In genomic region chr19:49150106-49150943, GRCh38 we compare ENCODE assay signal across 1 cellular context.
A peak's percentile ranks its signal among the peaks of the same experiment; 100 is the strongest.
TF ChIP-seq lines count a peak whose summit lies in the region.

No MANE protein-coding gene starts in this region.

TF ChIP-seq in GM12878, 131 proteins besides CTCF, POLR2A, EP300 and RAD21 (continues in another document):
- TF ChIP-seq MEF2B (IDR thresholded peaks at IDR 0.05; ENCODE audit: partially characterized antibody, poor library complexity, severe bottlenecking), result peak; percentile 41
- TF ChIP-seq KAT2A (conservative IDR thresholded peaks at IDR 0.05; ENCODE audit: control insufficient read depth, low read depth, low read length), result no peak
- no peak for TF ChIP-seq ZZZ3 (IDR thresholded peaks at IDR 0.05; ENCODE audit: control insufficient read depth, insufficient read length, low read depth)
- no peak for TF ChIP-seq CBX3 (IDR thresholded peaks at IDR 0.05; ENCODE audit: borderline replicate concordance, low read depth)
- TF ChIP-seq BACH1 (IDR thresholded peaks at IDR 0.05; ENCODE audit: borderline replicate concordance), result no peak
- TF ChIP-seq BCL3 (IDR thresholded peaks at IDR 0.05; ENCODE audit: borderline replicate concordance, insufficient read depth, low read depth, low read length, poor library complexity, severe bottlenecking), result no peak
- no peak for TF ChIP-seq STAT1 (conservative IDR thresholded peaks at IDR 0.05)
- no peak for TF ChIP-seq NRF1 (conservative IDR thresholded peaks at IDR 0.05; ENCODE audit: low read depth, low read length)
- peak; percentile 21; the same call in 1 of the 2 replicates for TF ChIP-seq MTA2 (IDR thresholded peaks at IDR 0.05; ENCODE audit: low read depth)
- no peak for TF ChIP-seq SUPT20H (IDR thresholded peaks at IDR 0.05; ENCODE audit: borderline replicate concordance, control insufficient read depth, low read depth, low read length)
- TF ChIP-seq NFXL1 (IDR thresholded peaks at IDR 0.05; ENCODE audit: borderline replicate concordance), result no peak
- peak; percentile 62; the same call in 1 of the 2 replicates for TF ChIP-seq PKNOX1 (IDR thresholded peaks at IDR 0.05)
- peak; percentile 98 for TF ChIP-seq KLF5 (IDR thresholded peaks at IDR 0.05; ENCODE audit: partially characterized antibody)
- TF ChIP-seq CHD1 (IDR thresholded peaks at IDR 0.05; ENCODE audit: low read depth, low read length), result peak; percentile 96
- TF ChIP-seq YY1 (IDR thresholded peaks at IDR 0.05; ENCODE audit: low read depth, low read length), result no peak
- no peak for TF ChIP-seq E2F8 (IDR thresholded peaks at IDR 0.05; ENCODE audit: low read depth, partially characterized antibody)
- TF ChIP-seq SREBF2 (IDR thresholded peaks at IDR 0.05; ENCODE audit: low read length), result no peak
- TF ChIP-seq WRNIP1 (IDR thresholded peaks at IDR 0.05; ENCODE audit: borderline replicate concordance, low read depth, low read length), result no peak
- TF ChIP-seq TCF7 (IDR thresholded peaks at IDR 0.05; ENCODE audit: borderline replicate concordance), result no peak
- no peak for TF ChIP-seq ZNF384 (IDR thresholded peaks at IDR 0.05; ENCODE audit: borderline replicate concordance, low read depth, low read length)
- TF ChIP-seq JUND (IDR thresholded peaks at IDR 0.05; ENCODE audit: low read depth, low read length), result peak; percentile 94
- TF ChIP-seq ZBTB40 (IDR thresholded peaks at IDR 0.05; ENCODE audit: borderline replicate concordance), result no peak; the same call in 1 of the 2 replicates
- no peak for TF ChIP-seq KDM1A (IDR thresholded peaks at IDR 0.05; ENCODE audit: borderline replicate concordance)
- TF ChIP-seq EGR1 (IDR thresholded peaks at IDR 0.05; ENCODE audit: borderline replicate concordance in 1 of 2, low read depth in 2 of 2, low read length in 2 of 2), result no peak
- TF ChIP-seq CREB1 (IDR thresholded peaks at IDR 0.05; ENCODE audit: low read depth), result no peak
- TF ChIP-seq CHD4 (IDR thresholded peaks at IDR 0.05), result no peak
- no peak for TF ChIP-seq NR2C1 (IDR thresholded peaks at IDR 0.05)
- 0 out of 2 replicates have a peak, but pooled peaks have one; percentile 3 for TF ChIP-seq IRF3 (IDR thresholded peaks at IDR 0.05)
- peak; percentile 34; the same call in 1 of the 2 replicates for TF ChIP-seq GATAD2B (conservative IDR thresholded peaks at IDR 0.05; ENCODE audit: low read depth)
- TF ChIP-seq SPI1 (IDR thresholded peaks at IDR 0.05; ENCODE audit: borderline replicate concordance, insufficient read depth, low read depth, low read length), result no peak
- TF ChIP-seq ZNF207 (IDR thresholded peaks at IDR 0.05; ENCODE audit: borderline replicate concordance), result peak; percentile 41; the same call in 1 of the 2 replicates
- no peak for TF ChIP-seq BRCA1 (IDR thresholded peaks at IDR 0.05; ENCODE audit: low read depth, low read length)
- peak; percentile 43; the same call in 1 of the 2 replicates for TF ChIP-seq DPF2 (IDR thresholded peaks at IDR 0.05)
- no peak for TF ChIP-seq PML (IDR thresholded peaks at IDR 0.05; ENCODE audit: low read length)
- TF ChIP-seq E2F4 (IDR thresholded peaks at IDR 0.05; ENCODE audit: low read depth, low read length), result no peak
- no peak for TF ChIP-seq BMI1 (IDR thresholded peaks at IDR 0.05; ENCODE audit: borderline replicate concordance)
- peak; percentile 95 for TF ChIP-seq RELB (IDR thresholded peaks at IDR 0.05; ENCODE audit: low read depth)
- TF ChIP-seq USF2 (IDR thresholded peaks at IDR 0.05; ENCODE audit: borderline replicate concordance, low read depth, low read length), result no peak
- no peak for TF ChIP-seq HSF1 (IDR thresholded peaks at IDR 0.05; ENCODE audit: low read depth, low read length)
- no peak for TF ChIP-seq HCFC1 (IDR thresholded peaks at IDR 0.05; ENCODE audit: low read length)
- TF ChIP-seq MYB (IDR thresholded peaks at IDR 0.05; ENCODE audit: borderline replicate concordance, low read depth, low read length), result no peak
- no peak for TF ChIP-seq ETV6 (conservative IDR thresholded peaks at IDR 0.05 in 1 of 2, IDR thresholded peaks at IDR 0.05 in 1 of 2; ENCODE audit: borderline replicate concordance in 1 of 2, low read depth in 1 of 2)
- TF ChIP-seq SMAD1 (IDR thresholded peaks at IDR 0.05; ENCODE audit: low read depth, partially characterized antibody), result no peak
